ENCODE assay signal across 22 cellular contexts in genomic region chr12:94162108-94162507, GRCh38.
"Had no signal": no experiment of that assay in that cellular context is flagged by ENCODE, and none has a peak within 500 bp of the region (broad histone marks: within the 10 kb centered on the region; RNA-seq: fewer than 3 reads in every experiment).

No MANE protein-coding gene starts in this region.

- H3K9ac ChIP-seq: KMS-11 had no signal

- H3K4me1 ChIP-seq: SJSA1 had no signal

- FAIRE-seq: RCC 7860 had no signal

- H3K27ac ChIP-seq: KMS-11, SJSA1, SK-N-MC had no signal

- H3K4me2 ChIP-seq: KMS-11 had no signal

- H3K9me3 ChIP-seq: SJSA1 had no signal

- H3K36me3 ChIP-seq: SJSA1 had no signal

- DNase-seq: IMR-90, Kasumi-1, MM.1S, NCI-H1092 treated with DMSO at 0.1 percent for 48 hours, NCI-H1436, NCI-H187, NCI-H2029, NCI-H2081 treated with DMSO at 0.1 percent for 48 hours, NCI-H2171, NCI-H226, NCI-H446, NCI-H510A, NCI-H524 treated with DMSO at 0.1 percent for 48 hours, NCI-H69, NCI-H774, Right ventricle myocardium superior, RPMI8226, SIG-M5 had no signal

- H3K4me3 ChIP-seq: SJSA1, SK-N-MC had no signal
